3 cellular contexts compared by ENCODE assay signal in the genomic region with DNA sequence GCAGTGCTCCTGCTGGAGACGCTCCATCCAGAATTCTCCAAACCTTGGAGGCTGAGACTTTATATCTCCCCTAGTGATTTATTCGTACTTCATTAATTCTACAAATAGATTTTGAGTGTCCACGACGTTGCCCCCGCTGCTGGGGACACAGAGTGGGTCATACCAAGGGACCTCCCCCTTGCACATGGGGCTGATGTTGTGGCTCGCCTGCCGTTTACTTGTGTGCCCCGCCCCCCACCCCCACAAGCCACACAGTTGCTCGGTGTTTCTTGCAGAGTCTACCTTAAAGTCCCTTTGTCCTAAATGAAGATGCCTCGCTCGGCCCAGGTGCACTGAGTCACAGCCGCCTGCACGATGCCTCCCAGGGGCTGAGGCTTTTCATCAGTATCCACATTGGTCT.
"Had no signal": no experiment of that assay in that cellular context is flagged by ENCODE, and none has a peak within 500 bp of the region (broad histone marks: within the 10 kb centered on the region; RNA-seq: fewer than 3 reads in every experiment).

No MANE protein-coding gene starts in this region.

- H3K4me3 ChIP-seq: GM12878 had no signal

- DNase-seq: GDM1, GF-D8 had no signal

- ATAC-seq: GM12878 had no signal
